In genomic region chr2:118320640-118321039, GRCh38 we compare ENCODE assay signal across 1 cellular context.
TF ChIP-seq lines count a peak whose summit lies in the region.

No MANE protein-coding gene starts in this region.

TF ChIP-seq in GM23338, 12 proteins besides CTCF, POLR2A, EP300 and RAD21 (continued from another document):
- TF ChIP-seq, protein P1, sequence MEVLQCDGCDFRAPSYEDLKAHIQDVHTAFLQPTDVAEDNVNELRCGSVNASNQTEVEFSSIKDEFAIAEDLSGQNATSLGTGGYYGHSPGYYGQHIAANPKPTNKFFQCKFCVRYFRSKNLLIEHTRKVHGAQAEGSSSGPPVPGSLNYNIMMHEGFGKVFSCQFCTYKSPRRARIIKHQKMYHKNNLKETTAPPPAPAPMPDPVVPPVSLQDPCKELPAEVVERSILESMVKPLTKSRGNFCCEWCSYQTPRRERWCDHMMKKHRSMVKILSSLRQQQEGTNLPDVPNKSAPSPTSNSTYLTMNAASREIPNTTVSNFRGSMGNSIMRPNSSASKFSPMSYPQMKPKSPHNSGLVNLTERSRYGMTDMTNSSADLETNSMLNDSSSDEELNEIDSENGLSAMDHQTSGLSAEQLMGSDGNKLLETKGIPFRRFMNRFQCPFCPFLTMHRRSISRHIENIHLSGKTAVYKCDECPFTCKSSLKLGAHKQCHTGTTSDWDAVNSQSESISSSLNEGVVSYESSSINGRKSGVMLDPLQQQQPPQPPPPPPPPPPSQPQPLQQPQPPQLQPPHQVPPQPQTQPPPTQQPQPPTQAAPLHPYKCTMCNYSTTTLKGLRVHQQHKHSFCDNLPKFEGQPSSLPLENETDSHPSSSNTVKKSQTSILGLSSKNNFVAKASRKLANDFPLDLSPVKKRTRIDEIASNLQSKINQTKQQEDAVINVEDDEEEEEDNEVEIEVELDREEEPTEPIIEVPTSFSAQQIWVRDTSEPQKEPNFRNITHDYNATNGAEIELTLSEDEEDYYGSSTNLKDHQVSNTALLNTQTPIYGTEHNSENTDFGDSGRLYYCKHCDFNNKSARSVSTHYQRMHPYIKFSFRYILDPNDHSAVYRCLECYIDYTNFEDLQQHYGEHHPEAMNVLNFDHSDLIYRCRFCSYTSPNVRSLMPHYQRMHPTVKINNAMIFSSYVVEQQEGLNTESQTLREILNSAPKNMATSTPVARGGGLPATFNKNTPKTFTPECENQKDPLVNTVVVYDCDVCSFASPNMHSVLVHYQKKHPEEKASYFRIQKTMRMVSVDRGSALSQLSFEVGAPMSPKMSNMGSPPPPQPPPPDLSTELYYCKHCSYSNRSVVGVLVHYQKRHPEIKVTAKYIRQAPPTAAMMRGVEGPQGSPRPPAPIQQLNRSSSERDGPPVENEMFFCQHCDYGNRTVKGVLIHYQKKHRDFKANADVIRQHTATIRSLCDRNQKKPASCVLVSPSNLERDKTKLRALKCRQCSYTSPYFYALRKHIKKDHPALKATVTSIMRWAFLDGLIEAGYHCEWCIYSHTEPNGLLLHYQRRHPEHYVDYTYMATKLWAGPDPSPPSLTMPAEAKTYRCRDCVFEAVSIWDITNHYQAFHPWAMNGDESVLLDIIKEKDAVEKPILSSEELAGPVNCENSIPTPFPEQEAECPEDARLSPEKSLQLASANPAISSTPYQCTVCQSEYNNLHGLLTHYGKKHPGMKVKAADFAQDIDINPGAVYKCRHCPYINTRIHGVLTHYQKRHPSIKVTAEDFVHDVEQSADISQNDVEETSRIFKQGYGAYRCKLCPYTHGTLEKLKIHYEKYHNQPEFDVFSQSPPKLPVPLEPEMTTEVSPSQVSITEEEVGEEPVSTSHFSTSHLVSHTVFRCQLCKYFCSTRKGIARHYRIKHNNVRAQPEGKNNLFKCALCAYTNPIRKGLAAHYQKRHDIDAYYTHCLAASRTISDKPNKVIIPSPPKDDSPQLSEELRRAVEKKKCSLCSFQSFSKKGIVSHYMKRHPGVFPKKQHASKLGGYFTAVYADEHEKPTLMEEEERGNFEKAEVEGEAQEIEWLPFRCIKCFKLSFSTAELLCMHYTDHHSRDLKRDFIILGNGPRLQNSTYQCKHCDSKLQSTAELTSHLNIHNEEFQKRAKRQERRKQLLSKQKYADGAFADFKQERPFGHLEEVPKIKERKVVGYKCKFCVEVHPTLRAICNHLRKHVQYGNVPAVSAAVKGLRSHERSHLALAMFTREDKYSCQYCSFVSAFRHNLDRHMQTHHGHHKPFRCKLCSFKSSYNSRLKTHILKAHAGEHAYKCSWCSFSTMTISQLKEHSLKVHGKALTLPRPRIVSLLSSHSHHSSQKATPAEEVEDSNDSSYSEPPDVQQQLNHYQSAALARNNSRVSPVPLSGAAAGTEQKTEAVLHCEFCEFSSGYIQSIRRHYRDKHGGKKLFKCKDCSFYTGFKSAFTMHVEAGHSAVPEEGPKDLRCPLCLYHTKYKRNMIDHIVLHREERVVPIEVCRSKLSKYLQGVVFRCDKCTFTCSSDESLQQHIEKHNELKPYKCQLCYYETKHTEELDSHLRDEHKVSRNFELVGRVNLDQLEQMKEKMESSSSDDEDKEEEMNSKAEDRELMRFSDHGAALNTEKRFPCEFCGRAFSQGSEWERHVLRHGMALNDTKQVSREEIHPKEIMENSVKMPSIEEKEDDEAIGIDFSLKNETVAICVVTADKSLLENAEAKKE (CRISPR knock-in tag; IDR thresholded peaks at IDR 0.05) = no peak
- TF ChIP-seq EZH2 (IDR thresholded peaks at IDR 0.05; ENCODE audit: low read depth, unreplicated experiment) (no peak), CREB1 (CRISPR knock-in tag; IDR thresholded peaks at IDR 0.05; ENCODE audit: low read depth) (no peak)
- TF ChIP-seq, protein P2, sequence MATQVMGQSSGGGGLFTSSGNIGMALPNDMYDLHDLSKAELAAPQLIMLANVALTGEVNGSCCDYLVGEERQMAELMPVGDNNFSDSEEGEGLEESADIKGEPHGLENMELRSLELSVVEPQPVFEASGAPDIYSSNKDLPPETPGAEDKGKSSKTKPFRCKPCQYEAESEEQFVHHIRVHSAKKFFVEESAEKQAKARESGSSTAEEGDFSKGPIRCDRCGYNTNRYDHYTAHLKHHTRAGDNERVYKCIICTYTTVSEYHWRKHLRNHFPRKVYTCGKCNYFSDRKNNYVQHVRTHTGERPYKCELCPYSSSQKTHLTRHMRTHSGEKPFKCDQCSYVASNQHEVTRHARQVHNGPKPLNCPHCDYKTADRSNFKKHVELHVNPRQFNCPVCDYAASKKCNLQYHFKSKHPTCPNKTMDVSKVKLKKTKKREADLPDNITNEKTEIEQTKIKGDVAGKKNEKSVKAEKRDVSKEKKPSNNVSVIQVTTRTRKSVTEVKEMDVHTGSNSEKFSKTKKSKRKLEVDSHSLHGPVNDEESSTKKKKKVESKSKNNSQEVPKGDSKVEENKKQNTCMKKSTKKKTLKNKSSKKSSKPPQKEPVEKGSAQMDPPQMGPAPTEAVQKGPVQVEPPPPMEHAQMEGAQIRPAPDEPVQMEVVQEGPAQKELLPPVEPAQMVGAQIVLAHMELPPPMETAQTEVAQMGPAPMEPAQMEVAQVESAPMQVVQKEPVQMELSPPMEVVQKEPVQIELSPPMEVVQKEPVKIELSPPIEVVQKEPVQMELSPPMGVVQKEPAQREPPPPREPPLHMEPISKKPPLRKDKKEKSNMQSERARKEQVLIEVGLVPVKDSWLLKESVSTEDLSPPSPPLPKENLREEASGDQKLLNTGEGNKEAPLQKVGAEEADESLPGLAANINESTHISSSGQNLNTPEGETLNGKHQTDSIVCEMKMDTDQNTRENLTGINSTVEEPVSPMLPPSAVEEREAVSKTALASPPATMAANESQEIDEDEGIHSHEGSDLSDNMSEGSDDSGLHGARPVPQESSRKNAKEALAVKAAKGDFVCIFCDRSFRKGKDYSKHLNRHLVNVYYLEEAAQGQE (IDR thresholded peaks at IDR 0.05; ENCODE audit: unreplicated experiment) = no peak
